Comparison of ENCODE assay signal across 11 cellular contexts in the genomic region with DNA sequence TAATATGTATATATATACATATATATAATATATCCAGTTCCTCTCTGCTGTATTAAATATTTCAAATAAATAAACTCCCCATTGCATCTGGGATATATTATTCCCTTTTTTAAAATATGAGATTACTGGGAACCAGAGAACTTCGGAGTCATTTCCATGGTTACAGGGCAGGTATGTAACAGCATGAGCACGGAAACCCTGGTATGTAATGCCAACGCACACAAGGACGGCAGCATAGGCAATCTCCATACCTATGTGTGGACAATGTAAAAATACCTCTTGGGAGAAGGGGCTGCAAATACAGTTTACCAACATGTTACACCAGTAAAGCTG.
DNase-seq lines count a peak whose midpoint lies in the region; ATAC-seq, FAIRE-seq and TF ChIP-seq lines count a peak whose summit lies in the region.
"Had no signal": no experiment of that assay in that cellular context is flagged by ENCODE, and none has a peak within 500 bp of the region (broad histone marks: within the 10 kb centered on the region; RNA-seq: fewer than 3 reads in every experiment).

No MANE protein-coding gene starts in this region.

- no peak for FAIRE-seq in GM12891 (lab: Jason Lieb, UNC)
- FAIRE-seq: GM18507 had no signal

- H3K27ac Mint-ChIP-seq in MCF 10A (ENCODE audit: low read depth, unreplicated experiment) (no peak overlapping the region), type B pancreatic cell (no peak overlapping the region)
- H3K27ac Mint-ChIP-seq in activated naive CD8-positive, alpha-beta T cell treated with anti-CD3 and anti-CD28 coated beads, Interleukin-2, amount 10 ng/mL, durations not matched to agents 7 days and 5 days, result peak overlapping the region; percentile 92
- H3K27ac Mint-ChIP-seq: dendritic cell treated with granulocyte-macrophage colony-stimulating factor and Interleukin-4, amounts not matched to agents 40 ng/mL and 50 ng/mL, for 4 days had no signal

- H3K9me3 Mint-ChIP-seq in MCF 10A (ENCODE audit: unreplicated experiment) (peaks cover 26% of the 10 kb centered on the region), type B pancreatic cell (no peaks in the 10 kb centered on the region)
- peaks cover 9% of the 10 kb centered on the region for H3K9me3 Mint-ChIP-seq in activated naive CD8-positive, alpha-beta T cell treated with anti-CD3 and anti-CD28 coated beads, Interleukin-2, amount 10 ng/mL, durations not matched to agents 7 days and 5 days
- H3K9me3 Mint-ChIP-seq: dendritic cell treated with granulocyte-macrophage colony-stimulating factor and Interleukin-4, amounts not matched to agents 40 ng/mL and 50 ng/mL, for 4 days had no signal

- no peaks in the 10 kb centered on the region for H3K36me3 ChIP-seq in breast epithelium

- H3K27ac ChIP-seq in breast epithelium, result no peak overlapping the region
- H3K27ac ChIP-seq: C4-2B had no signal

- BruUV-seq in MCF 10A (replicated peaks; lab: Mats Ljungman, UMichigan), result no TSS peak

- DNase-seq in breast epithelium (ENCODE audit: low spot score in 2 of 2) (no peak), MCF 10A (ENCODE audit: unreplicated experiment) (no peak), type B pancreatic cell (ENCODE audit: extremely low spot score, unreplicated experiment) (no peak), DMS 273 treated with DMSO at 0.1 percent for 48 hours (lab: John Stamatoyannopoulos, UW) (no peak), GM12891 (ENCODE audit: insufficient read length, low spot score) (no peak)
- DNase-seq in activated naive CD8-positive, alpha-beta T cell treated with anti-CD3 and anti-CD28 coated beads, Interleukin-2, amount 10 ng/mL, durations not matched to agents 7 days and 5 days, result no peak

- CTCF ChIA-PET in MCF 10A (lab: Yijun Ruan, JAX), result no interaction called here

- H3K4me1 Mint-ChIP-seq in MCF 10A (ENCODE audit: insufficient read depth, unreplicated experiment) (no peaks in the 10 kb centered on the region), type B pancreatic cell (ENCODE audit: unreplicated experiment) (no peaks in the 10 kb centered on the region)
- H3K4me1 Mint-ChIP-seq in activated naive CD8-positive, alpha-beta T cell treated with anti-CD3 and anti-CD28 coated beads, Interleukin-2, amount 10 ng/mL, durations not matched to agents 7 days and 5 days, result peaks cover 12% of the 10 kb centered on the region

- H3K4me3 Mint-ChIP-seq in MCF 10A (ENCODE audit: unreplicated experiment), result no peak overlapping the region
- peak overlapping the region; percentile 90 for H3K4me3 Mint-ChIP-seq in activated naive CD8-positive, alpha-beta T cell treated with anti-CD3 and anti-CD28 coated beads, Interleukin-2, amount 10 ng/mL, durations not matched to agents 7 days and 5 days
- peak overlapping the region; percentile 73 for H3K4me3 Mint-ChIP-seq in type B pancreatic cell

- H3K27me3 Mint-ChIP-seq in MCF 10A (ENCODE audit: insufficient read depth, unreplicated experiment) (peaks cover 21% of the 10 kb centered on the region), type B pancreatic cell (no peaks in the 10 kb centered on the region)
- no peaks in the 10 kb centered on the region for H3K27me3 Mint-ChIP-seq in activated naive CD8-positive, alpha-beta T cell treated with anti-CD3 and anti-CD28 coated beads, Interleukin-2, amount 10 ng/mL, durations not matched to agents 7 days and 5 days

- TF ChIP-seq POLR2A in breast epithelium (IDR thresholded peaks at IDR 0.05) (no peak), GM12891 (IDR thresholded peaks at IDR 0.05; ENCODE audit: low read depth, low read length) (no peak)

- H3K4me3 ChIP-seq in breast epithelium (peak overlapping the region in 2 of 3 donors; percentile 52 to 70), mononuclear cell (ENCODE audit: low read length) (peak overlapping the region; percentile 44)

- intact Hi-C loops in breast epithelium (cut with DNase I; ENCODE audit: low total_unique reads) (no loop called here), MCF 10A (cut with micrococcal nuclease) (no loop called here)

- TF ChIP-seq CTCF in breast epithelium (IDR thresholded peaks at IDR 0.05) (no peak), MCF 10A (IDR thresholded peaks at IDR 0.05; ENCODE audit: unreplicated experiment) (no peak), type B pancreatic cell (conservative IDR thresholded peaks at IDR 0.05) (no peak)

- POLR2A ChIA-PET in MCF 10A (lab: Yijun Ruan, JAX), result interaction anchor here (0.6 to 0.7 kb wide), 2 partner anchors 14 to 1446 kb away, joined by 3 read pairs; no protein-coding TSS in a partner anchor
- POLR2A ChIA-PET in activated naive CD8-positive, alpha-beta T cell treated with anti-CD3 and anti-CD28 coated beads, Interleukin-2, amount 10 ng/mL, durations not matched to agents 7 days and 5 days (lab: Charles Lee), result no interaction called here

- H3K27me3 ChIP-seq in breast epithelium (peaks cover 0 to 51% of the 10 kb centered on the region in 2 donors), mononuclear cell (ENCODE audit: insufficient read depth, low read length) (no peaks in the 10 kb centered on the region)

- H3K4me1 ChIP-seq in breast epithelium, result no peaks in the 10 kb centered on the region
- H3K4me1 ChIP-seq in mononuclear cell (ENCODE audit: insufficient read depth, low read length), result no peaks in the 10 kb centered on the region

- peak; percentile 8 for ATAC-seq in activated naive CD8-positive, alpha-beta T cell treated with anti-CD3 and anti-CD28 coated beads, Interleukin-2, amount 10 ng/mL, durations not matched to agents 7 days and 5 days (ENCODE audit: low read depth)
- no peak for ATAC-seq in GM21423 (IDR thresholded peaks at IDR 0.05; ENCODE audit: unreplicated experiment)

- H3K36me3 Mint-ChIP-seq in MCF 10A (ENCODE audit: insufficient read depth, unreplicated experiment) (no peaks in the 10 kb centered on the region), type B pancreatic cell (no peaks in the 10 kb centered on the region)
- peaks cover 11% of the 10 kb centered on the region for H3K36me3 Mint-ChIP-seq in activated naive CD8-positive, alpha-beta T cell treated with anti-CD3 and anti-CD28 coated beads, Interleukin-2, amount 10 ng/mL, durations not matched to agents 7 days and 5 days

- peaks cover 0 to 7% of the 10 kb centered on the region in 2 donors for H3K9me3 ChIP-seq in breast epithelium
- H3K9me3 ChIP-seq in mononuclear cell (ENCODE audit: low read depth, low read length), result no peaks in the 10 kb centered on the region

TF ChIP-seq in GM12891, 5 proteins besides CTCF, POLR2A, EP300 and RAD21:
- TF ChIP-seq POLR2AphosphoS5 (IDR thresholded peaks at IDR 0.05; ENCODE audit: low read depth, low read length) (no peak), SPI1 (IDR thresholded peaks at IDR 0.05; ENCODE audit: low read depth, low read length) (no peak), TAF1 (IDR thresholded peaks at IDR 0.05; ENCODE audit: low read depth, low read length) (no peak), POU2F2 (IDR thresholded peaks at IDR 0.05; ENCODE audit: low read depth, low read length) (no peak)
